Comparison of ENCODE assay signal across 8 cellular contexts in genomic region chr2:96324716-96325037, GRCh38. TPM values are rescaled to one million over a fixed set of nuclear protein-coding genes. Genes with fewer than 3 reads are reported as not detected.
DNase-seq lines count a peak whose midpoint lies in the region; ATAC-seq, FAIRE-seq and TF ChIP-seq lines count a peak whose summit lies in the region.

No MANE protein-coding gene starts in this region.

- peak overlapping the region; percentile 68 for H3K4me3 ChIP-seq in right cardiac atrium (ENCODE audit: low read length)
- peak overlapping the region in 1 of 2 donors; percentile 57 for H3K4me3 ChIP-seq in gastroesophageal sphincter

- intact Hi-C loops in right cardiac atrium (cut with DNase I), result no loop called here

- peaks cover 39% of the 10 kb centered on the region for H3K36me3 Mint-ChIP-seq in T-helper 2 cell treated with Interferon-gamma antibody and Interleukin-4, amounts not matched to agents 5 μg/mL and 100 μg/mL, for 36 hours (ENCODE audit: low read depth)

- H3K4me1 Mint-ChIP-seq in T-helper 2 cell treated with Interferon-gamma antibody and Interleukin-4, amounts not matched to agents 5 μg/mL and 100 μg/mL, for 36 hours (ENCODE audit: low read depth), result peaks cover 51% of the 10 kb centered on the region

- H3K36me3 ChIP-seq in gastroesophageal sphincter, result no peaks in the 10 kb centered on the region

- TF ChIP-seq EP300 in gastroesophageal sphincter (IDR thresholded peaks at IDR 0.05), result no peak

- H3K27ac ChIP-seq in right cardiac atrium (ENCODE audit: low read length), result no peak overlapping the region
- peak overlapping the region in 2 of 4 donors; percentile 35 to 65 for H3K27ac ChIP-seq in gastroesophageal sphincter

- TF ChIP-seq POLR2A in H54 (IDR thresholded peaks at IDR 0.05; ENCODE audit: low read depth, low read length) (no peak), gastroesophageal sphincter (IDR thresholded peaks at IDR 0.05) (no peak)

- no peaks in the 10 kb centered on the region for H3K9me3 Mint-ChIP-seq in T-helper 2 cell treated with Interferon-gamma antibody and Interleukin-4, amounts not matched to agents 5 μg/mL and 100 μg/mL, for 36 hours

- no peaks in the 10 kb centered on the region for H3K4me1 ChIP-seq in right cardiac atrium (ENCODE audit: control insufficient read depth, insufficient read depth, low read length)
- H3K4me1 ChIP-seq in gastroesophageal sphincter, result peaks cover 0 to 34% (median 2%) of the 10 kb centered on the region in 3 donors

- DNase-seq in GM20000 (ENCODE audit: low spot score) (peak; percentile 58), right cardiac atrium (no peak), glomerular visceral epithelial cell (ENCODE audit: extremely low spot score) (no peak), H54 (ENCODE audit: insufficient read length, low spot score) (no peak), retina (no peak)
- peak; percentile 61 for DNase-seq in T-helper 2 cell treated with Interferon-gamma antibody and Interleukin-4, amounts not matched to agents 5 μg/mL and 100 μg/mL, for 36 hours (ENCODE audit: low spot score)
- DNase-seq in stimulated activated CD4-positive, alpha-beta T cell treated with anti-CD3 and anti-CD28 coated beads, Interleukin-4, amount 100 ng/mL, for 1 hour, result peak; percentile 39

- H3K9me3 ChIP-seq in right cardiac atrium (ENCODE audit: control insufficient read depth, low read length) (no peaks in the 10 kb centered on the region), gastroesophageal sphincter (no peaks in the 10 kb centered on the region)

- TF ChIP-seq CTCF in GM20000 (IDR thresholded peaks at IDR 0.05; ENCODE audit: extremely low read depth, missing control alignments) (no peak), gastroesophageal sphincter (IDR thresholded peaks at IDR 0.05) (no peak)

- no peaks in the 10 kb centered on the region for H3K27me3 Mint-ChIP-seq in T-helper 2 cell treated with Interferon-gamma antibody and Interleukin-4, amounts not matched to agents 5 μg/mL and 100 μg/mL, for 36 hours (ENCODE audit: low read depth)

- H3K4me3 Mint-ChIP-seq in T-helper 2 cell treated with Interferon-gamma antibody and Interleukin-4, amounts not matched to agents 5 μg/mL and 100 μg/mL, for 36 hours, result peak overlapping the region; percentile 85

- ATAC-seq in right cardiac atrium, result no peak
- no peak for ATAC-seq in gastroesophageal sphincter

- peak overlapping the region; percentile 91 for H3K27ac Mint-ChIP-seq in T-helper 2 cell treated with Interferon-gamma antibody and Interleukin-4, amounts not matched to agents 5 μg/mL and 100 μg/mL, for 36 hours

- H3K27me3 ChIP-seq in right cardiac atrium (ENCODE audit: control insufficient read depth, insufficient read depth), result no peaks in the 10 kb centered on the region
- H3K27me3 ChIP-seq in gastroesophageal sphincter, result peaks cover 77% of the 10 kb centered on the region

- FAIRE-seq in H54 (lab: Jason Lieb, UNC), result no peak

- WGBS in right cardiac atrium, result 25% methylated on average over 6 of the region's 6 CpGs
- WGBS in gastroesophageal sphincter (ENCODE audit: low coverage in 1 of 2), 2 donors, result 30 to 43% methylated on average over 2 of the region's 6 CpGs

RNA-seq across cellular contexts. Expression of gene ITPRIPL1, which starts 0.4 kb away (rescaled TPM):
- total RNA-seq in right cardiac atrium, result 1 to 10 TPM in 1 of 4 donors, under 1 TPM in 3; 0.67 to 1.5 (median 0.75) TPM
- 0.50 TPM for polyA plus RNA-seq in right cardiac atrium
- 1 to 10 TPM in 1 of 4 donors, under 1 TPM in 2, not detected in 1; 0.27 to 1.0 (median 0.89) TPM for total RNA-seq in gastroesophageal sphincter

RNA-seq across cellular contexts. Expression of gene NCAPH, which starts 10.9 kb away (rescaled TPM):
- total RNA-seq in right cardiac atrium (1 to 10 TPM in 2 of 4 donors, under 1 TPM in 2; 0.36 to 1.1 (median 0.85) TPM), gastroesophageal sphincter (under 1 TPM in 3 of 4 donors, not detected in 1; 0.40 to 0.59 (median 0.54) TPM)
- polyA plus RNA-seq in right cardiac atrium, result 0.18 TPM

RNA-seq across cellular contexts. Expression of gene SNRNP200, which starts 19.3 kb away (rescaled TPM):
- total RNA-seq in right cardiac atrium, result 10 to 100 TPM; 57.8 to 63.8 (median 60.4) TPM
- 41.1 TPM for polyA plus RNA-seq in right cardiac atrium
- 100 to 1,000 TPM in 2 of 4 donors, 10 to 100 TPM in 2; 63.4 to 108 (median 98.3) TPM for total RNA-seq in gastroesophageal sphincter

RNA-seq across cellular contexts. Expression of gene CIAO1, which starts 58.7 kb away (rescaled TPM):
- total RNA-seq in right cardiac atrium (10 to 100 TPM; 52.2 to 60.5 (median 56.0) TPM), gastroesophageal sphincter (100 to 1,000 TPM in 1 of 4 donors, 10 to 100 TPM in 3; 60.7 to 107 (median 84.8) TPM)
- polyA plus RNA-seq in right cardiac atrium, result 30.3 TPM

RNA-seq across cellular contexts. Expression of gene TMEM127, which starts 58.9 kb away (rescaled TPM):
- 10 to 100 TPM; 77.8 to 90.0 (median 84.8) TPM for total RNA-seq in right cardiac atrium
- polyA plus RNA-seq in right cardiac atrium, result 37.0 TPM
- total RNA-seq in gastroesophageal sphincter, result 10 to 100 TPM; 39.4 to 73.8 (median 43.9) TPM

Comparison
In these comparisons a context has a peak if more than half of its experiments do, and no peak if none do; other contexts are left out.
1. DNase-seq: peak in GM20000 (single experiment), T-helper 2 cell treated with Interferon-gamma antibody and Interleukin-4, amounts not matched to agents 5 μg/mL and 100 μg/mL, for 36 hours (single experiment) and stimulated activated CD4-positive, alpha-beta T cell treated with anti-CD3 and anti-CD28 coated beads, Interleukin-4, amount 100 ng/mL, for 1 hour (single experiment); none in right cardiac atrium (0 of 3), glomerular visceral epithelial cell (single experiment), H54 (single experiment) and retina (single experiment).